1 cellular context compared by ENCODE assay signal in genomic region chr1:225424562-225425210, GRCh38.
TF ChIP-seq lines count a peak whose summit lies in the region.

No MANE protein-coding gene starts in this region.

TF ChIP-seq in H1, 55 proteins besides CTCF, POLR2A, EP300 and RAD21 (continued from another document):
- TF ChIP-seq MAX (IDR thresholded peaks at IDR 0.05) (no peak), E2F6 (IDR thresholded peaks at IDR 0.05) (no peak), CTBP2 (IDR thresholded peaks at IDR 0.05; ENCODE audit: borderline replicate concordance, insufficient read depth, insufficient read length, low read length) (no peak), KDM4A (IDR thresholded peaks at IDR 0.05; ENCODE audit: low read depth, low read length, severe bottlenecking) (no peak)
